ENCODE assay signal across 28 cellular contexts in the genomic region with DNA sequence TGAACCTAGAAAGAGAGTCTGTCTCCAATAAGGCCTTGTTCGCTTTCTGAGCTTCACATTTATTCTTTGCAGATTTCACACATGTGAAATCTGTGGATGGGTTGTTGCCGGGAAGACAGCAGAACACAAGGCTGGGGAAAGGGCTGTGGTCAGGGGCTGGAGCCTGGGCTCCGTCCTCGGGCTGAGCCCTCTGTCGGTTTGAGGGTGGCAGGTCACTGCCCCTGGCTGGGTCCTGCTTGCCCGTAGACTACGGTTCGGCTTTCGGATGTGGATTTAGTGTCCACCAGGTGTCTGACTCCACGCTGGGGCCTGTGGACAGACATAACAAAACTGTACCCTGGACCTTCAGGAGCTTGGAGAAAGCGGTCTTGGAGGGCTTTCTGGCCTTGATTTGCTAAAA.
"Had no signal": no experiment of that assay in that cellular context is flagged by ENCODE, and none has a peak within 500 bp of the region (broad histone marks: within the 10 kb centered on the region; RNA-seq: fewer than 3 reads in every experiment).

No MANE protein-coding gene starts in this region.

- H3K4me3 ChIP-seq: ascending aorta, breast epithelium, cardiac muscle cell, colonic mucosa, dorsolateral prefrontal cortex, esophagus muscularis mucosa, gastrocnemius medialis had no signal

- ATAC-seq: activated CD4-positive, alpha-beta T cell treated with anti-CD3 and anti-CD28 coated beads for 36 hours; activated naive CD4-positive, alpha-beta T cell treated with anti-CD3 and anti-CD28 coated beads, Interleukin-2, amount 50 U/mL, for 72 hours; activated T-cell treated with anti-CD3 and anti-CD28 coated beads, Interleukin-2, amount 50 U/mL, for 72 hours; foreskin keratinocyte; gastrocnemius medialis had no signal

- H3K9me3 Mint-ChIP-seq: activated CD4-positive, alpha-beta memory T cell treated with anti-CD3 and anti-CD28 coated beads for 36 hours; activated CD4-positive, alpha-beta T cell treated with anti-CD3 and anti-CD28 coated beads, Interleukin-2, amount 10 ng/mL, durations not matched to agents 24 days and 14 days; activated naive CD4-positive, alpha-beta T cell treated with anti-CD3 and anti-CD28 coated beads, Interleukin-2, amount 10 ng/mL, durations not matched to agents 7 days and 5 days; activated naive CD4-positive, alpha-beta T cell treated with anti-CD3 and anti-CD28 coated beads, Interleukin-2, amount 50 U/mL, for 72 hours; activated naive CD8-positive, alpha-beta T cell treated with anti-CD3 and anti-CD28 coated beads, Interleukin-2, amount 10 ng/mL, durations not matched to agents 7 days and 5 days; activated T-cell treated with anti-CD3 and anti-CD28 coated beads, Interleukin-2, amount 50 U/mL, for 24 hours; activated T-cell treated with anti-CD3 and anti-CD28 coated beads, Interleukin-2, amount 50 U/mL, for 72 hours; brain; dendritic cell treated with granulocyte-macrophage colony-stimulating factor and Interleukin-4, amounts not matched to agents 40 ng/mL and 50 ng/mL, for 4 days had no signal

- H3K36me3 Mint-ChIP-seq: activated CD4-positive, alpha-beta memory T cell treated with anti-CD3 and anti-CD28 coated beads for 36 hours; activated naive CD4-positive, alpha-beta T cell treated with anti-CD3 and anti-CD28 coated beads, Interleukin-2, amount 10 ng/mL, durations not matched to agents 7 days and 5 days; activated naive CD4-positive, alpha-beta T cell treated with anti-CD3 and anti-CD28 coated beads, Interleukin-2, amount 50 U/mL, for 72 hours; activated naive CD8-positive, alpha-beta T cell treated with anti-CD3 and anti-CD28 coated beads, Interleukin-2, amount 10 ng/mL, durations not matched to agents 7 days and 5 days; brain had no signal

- H3K36me3 ChIP-seq: ascending aorta, breast epithelium, cardiac muscle cell, colonic mucosa, esophagus muscularis mucosa, gastrocnemius medialis had no signal

- H3K4me1 Mint-ChIP-seq: activated CD4-positive, alpha-beta T cell treated with anti-CD3 and anti-CD28 coated beads for 36 hours; activated CD4-positive, alpha-beta T cell treated with anti-CD3 and anti-CD28 coated beads, Interleukin-2, amount 10 ng/mL, durations not matched to agents 24 days and 14 days; activated naive CD4-positive, alpha-beta T cell treated with anti-CD3 and anti-CD28 coated beads, Interleukin-2, amount 10 ng/mL, durations not matched to agents 7 days and 5 days; activated naive CD8-positive, alpha-beta T cell treated with anti-CD3 and anti-CD28 coated beads, Interleukin-2, amount 10 ng/mL, durations not matched to agents 7 days and 5 days had no signal

- H3K27ac ChIP-seq: ascending aorta, breast epithelium, cardiac muscle cell, colonic mucosa, dorsolateral prefrontal cortex, esophagus muscularis mucosa, foreskin keratinocyte, gastrocnemius medialis had no signal

- H3K27ac Mint-ChIP-seq: activated CD4-positive, alpha-beta memory T cell treated with anti-CD3 and anti-CD28 coated beads for 36 hours; activated CD4-positive, alpha-beta T cell treated with anti-CD3 and anti-CD28 coated beads for 36 hours; activated CD4-positive, alpha-beta T cell treated with anti-CD3 and anti-CD28 coated beads, Interleukin-2, amount 10 ng/mL, durations not matched to agents 24 days and 14 days; activated naive CD4-positive, alpha-beta T cell treated with anti-CD3 and anti-CD28 coated beads, Interleukin-2, amount 10 ng/mL, durations not matched to agents 7 days and 5 days; activated naive CD4-positive, alpha-beta T cell treated with anti-CD3 and anti-CD28 coated beads, Interleukin-2, amount 50 U/mL, for 72 hours; activated naive CD8-positive, alpha-beta T cell treated with anti-CD3 and anti-CD28 coated beads, Interleukin-2, amount 10 ng/mL, durations not matched to agents 7 days and 5 days; activated T-cell treated with anti-CD3 and anti-CD28 coated beads, Interleukin-2, amount 50 U/mL, for 24 hours; activated T-cell treated with anti-CD3 and anti-CD28 coated beads, Interleukin-2, amount 50 U/mL, for 72 hours; dendritic cell treated with granulocyte-macrophage colony-stimulating factor and Interleukin-4, amounts not matched to agents 40 ng/mL and 50 ng/mL, for 4 days had no signal

- H3K4me1 ChIP-seq: ascending aorta, breast epithelium, colonic mucosa, esophagus muscularis mucosa, foreskin keratinocyte, gastrocnemius medialis had no signal

- H3K27me3 ChIP-seq: ascending aorta, breast epithelium, cardiac muscle cell, colonic mucosa, gastrocnemius medialis had no signal

- DNase-seq: activated CD4-positive, CD25-positive, alpha-beta regulatory T cell; activated CD4-positive, CD25-positive, alpha-beta regulatory T cell treated with anti-CD3 and anti-CD28 coated beads, Interleukin-2, amount 50 U/mL, for 72 hours; activated gamma-delta T cell; activated naive CD4-positive, alpha-beta T cell; activated naive CD8-positive, alpha-beta T cell treated with anti-CD3 and anti-CD28 coated beads, Interleukin-2, amount 10 ng/mL, durations not matched to agents 7 days and 5 days; activated T-cell treated with anti-CD3 and anti-CD28 coated beads for 4 hours; activated T-cell treated with anti-CD3 and anti-CD28 coated beads, Interleukin-2, amount 50 U/mL, for 24 hours; central memory CD4-positive, alpha-beta T cell; cerebellar nuclear complex; dorsolateral prefrontal cortex; effector memory CD4-positive, alpha-beta T cell; foreskin keratinocyte; gastrocnemius medialis; glutamatergic neuron; T-helper 2 cell had no signal

- H3K4me3 Mint-ChIP-seq: activated CD4-positive, alpha-beta memory T cell treated with anti-CD3 and anti-CD28 coated beads for 36 hours; activated CD4-positive, alpha-beta T cell treated with anti-CD3 and anti-CD28 coated beads for 36 hours; activated CD4-positive, alpha-beta T cell treated with anti-CD3 and anti-CD28 coated beads, Interleukin-2, amount 10 ng/mL, durations not matched to agents 24 days and 14 days; activated naive CD4-positive, alpha-beta T cell treated with anti-CD3 and anti-CD28 coated beads, Interleukin-2, amount 10 ng/mL, durations not matched to agents 7 days and 5 days; activated naive CD8-positive, alpha-beta T cell treated with anti-CD3 and anti-CD28 coated beads, Interleukin-2, amount 10 ng/mL, durations not matched to agents 7 days and 5 days; activated T-cell treated with anti-CD3 and anti-CD28 coated beads, Interleukin-2, amount 50 U/mL, for 24 hours; activated T-cell treated with anti-CD3 and anti-CD28 coated beads, Interleukin-2, amount 50 U/mL, for 72 hours; brain; dendritic cell treated with granulocyte-macrophage colony-stimulating factor and Interleukin-4, amounts not matched to agents 40 ng/mL and 50 ng/mL, for 4 days had no signal

- H3K9me3 ChIP-seq: ascending aorta, breast epithelium, colonic mucosa, esophagus muscularis mucosa, gastrocnemius medialis had no signal
